Comparison of ENCODE assay signal across 8 cellular contexts in genomic region chr4:49287893-49288292, GRCh38.
A peak's percentile ranks its signal among the peaks of the same experiment; 100 is the strongest.
DNase-seq lines count a peak whose midpoint lies in the region; ATAC-seq and TF ChIP-seq lines count a peak whose summit lies in the region.
"Not testable (repeated sequence)": the region's sequence is repeated elsewhere in the genome, so short reads cannot be mapped to it uniquely, and the experiment has no call there.

No MANE protein-coding gene starts in this region.

- not testable (repeated sequence) for H3K27me3 ChIP-seq in HCT116 (ENCODE audit: insufficient read depth, low read length)

- not testable (repeated sequence) for H2AFZ ChIP-seq in HCT116 (ENCODE audit: low read depth, low read length, poor library complexity, severe bottlenecking)

- not testable (repeated sequence) for H3K9me2 ChIP-seq in HCT116 (ENCODE audit: insufficient read depth)

- TF ChIP-seq RAD21 in HCT116 (IDR thresholded peaks at IDR 0.05; ENCODE audit: low read depth) = not testable (repeated sequence)

- POLR2A ChIA-PET in HCT116 (lab: Charles Lee) = not testable (repeated sequence)

- BruUV-seq in HCT116 (replicated peaks; lab: Mats Ljungman, UMichigan) = not testable (repeated sequence)

- H3K4me1 ChIP-seq in HCT116 (ENCODE audit: control insufficient read depth in 1 of 2, insufficient read depth in 2 of 2, low read length in 2 of 2) = not testable (repeated sequence)

- not testable (repeated sequence) for H4K20me1 ChIP-seq in HCT116 (ENCODE audit: insufficient read depth)

- not testable (repeated sequence) for H3K4me2 ChIP-seq in HCT116 (ENCODE audit: low read length)

- CTCF ChIA-PET in HCT116 (lab: Charles Lee) = not testable (repeated sequence)

- not testable (repeated sequence) for ATAC-seq in HCT116, sciatic nerve

- not testable (repeated sequence) for H3K4me3 ChIP-seq in HCT116 (replicated peaks in 1 of 2; ENCODE audit: low read depth in 1 of 2, low read length in 2 of 2)

- DNase-seq in 8988T (peak; percentile 1), G401 (ENCODE audit: low spot score) (peak; percentile 9), HCT116 (ENCODE audit: low read depth, low spot score) (peak; percentile 3), SK-N-DZ (ENCODE audit: low spot score) (peak; percentile 30), cerebellar cortex (ENCODE audit: low spot score) (peak; percentile 18), cardiac septum (ENCODE audit: low spot score) (peak; percentile 83), medulla oblongata (ENCODE audit: extremely low spot score) (peak; percentile 14), sciatic nerve (ENCODE audit: low spot score) (peak; percentile 67)

- not testable (repeated sequence) for TF ChIP-seq CTCF in HCT116 (IDR thresholded peaks at IDR 0.05 in 2 of 3, conservative IDR thresholded peaks at IDR 0.05 in 1 of 3; ENCODE audit: borderline replicate concordance in 1 of 3, insufficient read depth in 1 of 3, low read depth in 2 of 3, low read length in 2 of 3)

- not testable (repeated sequence) for TF ChIP-seq POLR2A in HCT116 (IDR thresholded peaks at IDR 0.05; ENCODE audit: borderline replicate concordance, extremely low read depth, insufficient read depth, insufficient read length)

- H3K9ac ChIP-seq in HCT116 (ENCODE audit: low read length) = not testable (repeated sequence)

- RAD21 ChIA-PET in HCT116 (lab: Charles Lee; ENCODE audit: low non-redundant PET in 1 of 2, low total read pairs in 2 of 2, uncharacterized antibody in 2 of 2, unreplicated experiment in 2 of 2) = not testable (repeated sequence)

- not testable (repeated sequence) for H3K9me3 ChIP-seq in HCT116 (ENCODE audit: control insufficient read depth in 1 of 2, insufficient read depth in 1 of 2, low read depth in 1 of 2, low read length in 2 of 2)

- H3K27ac ChIP-seq in HCT116 (ENCODE audit: low read depth, low read length) = not testable (repeated sequence)

- intact Hi-C loops in HCT116 (cut with micrococcal nuclease); cardiac septum (cut with DNase I); sciatic nerve (cut with DNase I): not testable (repeated sequence)

- H3K36me3 ChIP-seq in HCT116 (ENCODE audit: control insufficient read depth in 1 of 2, insufficient read depth in 2 of 2, low read length in 2 of 2) = not testable (repeated sequence)

- in situ Hi-C loops in G401 (cut with HindIII; ENCODE audit: low sequenced_read_pairs) = not testable (repeated sequence)

- H3K79me2 ChIP-seq in HCT116 (ENCODE audit: insufficient read depth, low read length) = not testable (repeated sequence)

Comparison
In these comparisons a context has a peak if more than half of its experiments do, and no peak if none do; other contexts are left out.
1. DNase-seq: peak in every context shown above with its lines; median percentile 83 in cardiac septum; 67 in sciatic nerve; 30 in SK-N-DZ; 18 in cerebellar cortex; 14 in medulla oblongata; 9 in G401; 3 in HCT116; 1 in 8988T.